Comparison of ENCODE assay signal across 13 cellular contexts in genomic region chr7:130883928-130884327, GRCh38.
A peak's percentile ranks its signal among the peaks of the same experiment; 100 is the strongest.
DNase-seq lines count a peak whose midpoint lies in the region; ATAC-seq, FAIRE-seq and TF ChIP-seq lines count a peak whose summit lies in the region.
"Had no signal": no experiment of that assay in that cellular context is flagged by ENCODE, and none has a peak within 500 bp of the region (broad histone marks: within the 10 kb centered on the region; RNA-seq: fewer than 3 reads in every experiment).

No MANE protein-coding gene starts in this region.

- peaks cover 96% of the 10 kb centered on the region for H3K36me3 Mint-ChIP-seq in MCF 10A (ENCODE audit: insufficient read depth, unreplicated experiment)
- peaks cover 10% of the 10 kb centered on the region for H3K36me3 Mint-ChIP-seq in T-helper 17 cell (ENCODE audit: low read depth)

- H3K9me3 Mint-ChIP-seq in MCF 10A (ENCODE audit: unreplicated experiment) = no peaks in the 10 kb centered on the region
- H3K9me3 Mint-ChIP-seq: activated naive CD8-positive, alpha-beta T cell treated with anti-CD3 and anti-CD28 coated beads, Interleukin-2, amount 10 ng/mL, durations not matched to agents 7 days and 5 days had no signal

- POLR2A ChIA-PET in MCF 10A (lab: Yijun Ruan, JAX) = interaction anchor here (0.6 to 10.5 kb wide), 7 partner anchors 11 to 305 kb away, joined by 4 to 263 read pairs (median 6); no protein-coding TSS in a partner anchor

- 88 to 93% methylated on average over 6 of the region's 6 CpGs for WGBS in upper lobe of left lung, 2 donors

- H3K27me3 ChIP-seq in breast epithelium = no peaks in the 10 kb centered on the region
- H3K27me3 ChIP-seq in upper lobe of left lung = no peaks in the 10 kb centered on the region
- H3K27me3 ChIP-seq: cardiac muscle cell had no signal

- TF ChIP-seq POLR2A in breast epithelium (IDR thresholded peaks at IDR 0.05) (no peak), upper lobe of left lung (IDR thresholded peaks at IDR 0.05) (no peak)

- H3K27ac ChIP-seq in breast epithelium = peak overlapping the region in 1 of 2 donors; percentile 24
- peak overlapping the region; percentile 73 to 81 for H3K27ac ChIP-seq in kidney (ENCODE audit: low read depth in 2 of 2, low read length in 2 of 2)
- H3K27ac ChIP-seq in upper lobe of left lung = peak overlapping the region in 3 of 4 donors; percentile 35 to 91 (median 60)
- H3K27ac ChIP-seq: cardiac muscle cell had no signal

- no peak for TF ChIP-seq EP300 in upper lobe of left lung (IDR thresholded peaks at IDR 0.05)

- CTCF ChIA-PET in MCF 10A (lab: Yijun Ruan, JAX) = interaction anchor here (0.6 to 8.2 kb wide), 5 partner anchors 9 to 156 kb away, joined by 3 to 87 read pairs (median 9); no protein-coding TSS in a partner anchor

- H3K4me3 Mint-ChIP-seq in MCF 10A (ENCODE audit: unreplicated experiment) (no peak overlapping the region), T-helper 17 cell (no peak overlapping the region)
- H3K4me3 Mint-ChIP-seq: activated naive CD8-positive, alpha-beta T cell treated with anti-CD3 and anti-CD28 coated beads, Interleukin-2, amount 10 ng/mL, durations not matched to agents 7 days and 5 days had no signal

- H3K4me1 ChIP-seq in breast epithelium (peaks cover 4 to 6% of the 10 kb centered on the region in 2 donors), kidney (ENCODE audit: control insufficient read depth in 1 of 2, insufficient read depth in 1 of 2, low read depth in 1 of 2, low read length in 2 of 2) (peaks cover 47 to 70% of the 10 kb centered on the region in 2 donors), upper lobe of left lung (peaks cover 40 to 78% (median 61%) of the 10 kb centered on the region in 4 donors)

- peak overlapping the region; percentile 95 for H3K27ac Mint-ChIP-seq in MCF 10A (ENCODE audit: low read depth, unreplicated experiment)
- H3K27ac Mint-ChIP-seq in T-helper 17 cell = peak overlapping the region; percentile 97
- H3K27ac Mint-ChIP-seq: activated naive CD8-positive, alpha-beta T cell treated with anti-CD3 and anti-CD28 coated beads, Interleukin-2, amount 10 ng/mL, durations not matched to agents 7 days and 5 days had no signal

- H3K9ac ChIP-seq in kidney (ENCODE audit: low read length in 2 of 2) = peak overlapping the region in 1 of 2 donors; percentile 14

- H3K36me3 ChIP-seq in breast epithelium (no peaks in the 10 kb centered on the region), kidney (ENCODE audit: control insufficient read depth in 1 of 2, insufficient read depth in 2 of 2, low read length in 2 of 2) (peaks cover 23 to 30% of the 10 kb centered on the region in 2 donors), upper lobe of left lung (peaks cover 27 to 90% (median 49%) of the 10 kb centered on the region in 4 donors)
- H3K36me3 ChIP-seq: cardiac muscle cell had no signal

- no peak for FAIRE-seq in kidney (lab: Jason Lieb, UNC)

- no TSS peak for BruUV-seq in MCF 10A (replicated peaks; lab: Mats Ljungman, UMichigan)

- DNase-seq in MCF 10A (ENCODE audit: unreplicated experiment) (no peak), breast epithelium (ENCODE audit: low spot score in 2 of 2) (no peak), T-helper 17 cell (no peak), kidney (no peak), upper lobe of left lung (no peak), DMS 273 treated with DMSO at 0.1 percent for 48 hours (lab: John Stamatoyannopoulos, UW) (no peak)
- DNase-seq: activated CD4-positive, CD25-positive, alpha-beta regulatory T cell; activated naive CD8-positive, alpha-beta T cell treated with anti-CD3 and anti-CD28 coated beads, Interleukin-2, amount 10 ng/mL, durations not matched to agents 7 days and 5 days; left cardiac atrium; Right ventricle myocardium superior had no signal

- ATAC-seq in T-helper 17 cell (no peak), upper lobe of left lung (ENCODE audit: low FRiP score in 2 of 2) (no peak), HG02623 (IDR thresholded peaks at IDR 0.05; ENCODE audit: unreplicated experiment) (no peak), GM21526 (IDR thresholded peaks at IDR 0.05; ENCODE audit: low FRiP score, unreplicated experiment) (no peak)
- ATAC-seq: left cardiac atrium had no signal

- H3K4me1 Mint-ChIP-seq in MCF 10A (ENCODE audit: insufficient read depth, unreplicated experiment) = peaks cover 65% of the 10 kb centered on the region
- peaks cover 45% of the 10 kb centered on the region for H3K4me1 Mint-ChIP-seq in T-helper 17 cell

- H3K27me3 Mint-ChIP-seq in MCF 10A (ENCODE audit: insufficient read depth, unreplicated experiment) (no peaks in the 10 kb centered on the region), T-helper 17 cell (no peaks in the 10 kb centered on the region)
- H3K27me3 Mint-ChIP-seq: activated naive CD8-positive, alpha-beta T cell treated with anti-CD3 and anti-CD28 coated beads, Interleukin-2, amount 10 ng/mL, durations not matched to agents 7 days and 5 days had no signal

- H3K9me3 ChIP-seq in breast epithelium (no peaks in the 10 kb centered on the region), T-helper 17 cell (ENCODE audit: control insufficient read depth, low read length, poor library complexity, severe bottlenecking) (no peaks in the 10 kb centered on the region), kidney (ENCODE audit: control insufficient read depth in 1 of 2, low read length in 2 of 2) (no peaks in the 10 kb centered on the region), upper lobe of left lung (no peaks in the 10 kb centered on the region)

- H3K4me3 ChIP-seq in breast epithelium (no peak overlapping the region), kidney (ENCODE audit: low read length in 2 of 2) (no peak overlapping the region), upper lobe of left lung (no peak overlapping the region)
- H3K4me3 ChIP-seq: cardiac muscle cell had no signal

- TF ChIP-seq CTCF in MCF 10A (IDR thresholded peaks at IDR 0.05; ENCODE audit: unreplicated experiment) (no peak), breast epithelium (IDR thresholded peaks at IDR 0.05) (no peak), kidney (IDR thresholded peaks at IDR 0.05; ENCODE audit: borderline replicate concordance, extremely low read depth, insufficient read depth) (no peak), upper lobe of left lung (IDR thresholded peaks at IDR 0.05) (no peak)

- intact Hi-C loops in MCF 10A (cut with micrococcal nuclease) = no loop called here
- intact Hi-C loops in breast epithelium (cut with DNase I; ENCODE audit: low total_unique reads) = no loop called here
- intact Hi-C loops in kidney (cut with DNase I) = no loop called here
